Comparison of ENCODE assay signal across 8 cellular contexts in genomic region chr16:24858219-24859041, GRCh38. TPM values are rescaled to one million over a fixed set of nuclear protein-coding genes. Genes with fewer than 3 reads are reported as not detected.
DNase-seq lines count a peak whose midpoint lies in the region; ATAC-seq and TF ChIP-seq lines count a peak whose summit lies in the region.
"Had no signal": no experiment of that assay in that cellular context is flagged by ENCODE, and none has a peak within 500 bp of the region (broad histone marks: within the 10 kb centered on the region; RNA-seq: fewer than 3 reads in every experiment).

No MANE protein-coding gene starts in this region.

- no peak overlapping the region for H3K4me3 Mint-ChIP-seq in stimulated activated naive CD8-positive, alpha-beta T cell treated with anti-CD3 and anti-CD28 coated beads, Interleukin-15, amount 100 ng/mL, for 72 hours

- BruUV-seq in HCT116 (replicated peaks; lab: Mats Ljungman, UMichigan) = no TSS peak

- no peak overlapping the region for H3K27ac ChIP-seq in HCT116 (ENCODE audit: low read depth, low read length)

- TF ChIP-seq POLR2A in HCT116 (IDR thresholded peaks at IDR 0.05; ENCODE audit: borderline replicate concordance, extremely low read depth, insufficient read depth, insufficient read length) = no peak

- no peak for TF ChIP-seq RAD21 in HCT116 (IDR thresholded peaks at IDR 0.05; ENCODE audit: low read depth)

- no peaks in the 10 kb centered on the region; the same call in 1 of the 2 replicates for H4K20me1 ChIP-seq in HCT116 (ENCODE audit: insufficient read depth)

- H3K27ac Mint-ChIP-seq in stimulated activated naive CD8-positive, alpha-beta T cell treated with anti-CD3 and anti-CD28 coated beads, Interleukin-15, amount 100 ng/mL, for 72 hours = no peak overlapping the region

- no peaks in the 10 kb centered on the region for H3K27me3 ChIP-seq in HCT116 (ENCODE audit: insufficient read depth, low read length)

- H3K9me3 Mint-ChIP-seq in stimulated activated naive CD8-positive, alpha-beta T cell treated with anti-CD3 and anti-CD28 coated beads, Interleukin-15, amount 100 ng/mL, for 72 hours = peaks cover 2 to 3% of the 10 kb centered on the region in 2 donors

- H3K36me3 ChIP-seq in HCT116 (ENCODE audit: control insufficient read depth in 1 of 2, insufficient read depth in 2 of 2, low read length in 2 of 2) = no peaks in the 10 kb centered on the region

- H3K4me2 ChIP-seq in HCT116 (ENCODE audit: low read length) = no peak overlapping the region

- POLR2A ChIA-PET in HCT116 (lab: Charles Lee) = no interaction called here

- no peak overlapping the region for H3K9ac ChIP-seq in HCT116 (ENCODE audit: low read length)

- H3K9me2 ChIP-seq in HCT116 (ENCODE audit: insufficient read depth) = no peaks in the 10 kb centered on the region

- intact Hi-C loops in HCT116 (cut with micrococcal nuclease) = no loop called here

- DNase-seq in HCT116 (ENCODE audit: low read depth, low spot score) (no peak), astrocyte of the hippocampus (ENCODE audit: low read depth, low spot score) (peak; percentile 83), left lobe of liver (ENCODE audit: low spot score) (no peak), OCI-M2 (lab: John Stamatoyannopoulos, UW; ENCODE audit: unreplicated experiment) (no peak)
- DNase-seq in stimulated activated naive CD8-positive, alpha-beta T cell treated with anti-CD3 and anti-CD28 coated beads, Interleukin-15, amount 100 ng/mL, for 72 hours = peak; percentile 15 to 18

- CTCF ChIA-PET in HCT116 (lab: Charles Lee) = no interaction called here

- no peak for TF ChIP-seq CTCF in HCT116 (IDR thresholded peaks at IDR 0.05 in 2 of 3, conservative IDR thresholded peaks at IDR 0.05 in 1 of 3; ENCODE audit: borderline replicate concordance in 1 of 3, insufficient read depth in 1 of 3, low read depth in 2 of 3, low read length in 2 of 3)

- no peak overlapping the region for H3K4me3 ChIP-seq in HCT116 (replicated peaks in 1 of 2; ENCODE audit: low read depth in 1 of 2, low read length in 2 of 2)

- peaks cover 14% of the 10 kb centered on the region for H3K27me3 Mint-ChIP-seq in stimulated activated naive CD8-positive, alpha-beta T cell treated with anti-CD3 and anti-CD28 coated beads, Interleukin-15, amount 100 ng/mL, for 72 hours

- H3K4me1 ChIP-seq in HCT116 (ENCODE audit: control insufficient read depth in 1 of 2, insufficient read depth in 2 of 2, low read length in 2 of 2) = peaks cover 0 to 7% of the 10 kb centered on the region in 2 experiments; a peak in 1 of 4 replicates

- H3K4me1 Mint-ChIP-seq in stimulated activated naive CD8-positive, alpha-beta T cell treated with anti-CD3 and anti-CD28 coated beads, Interleukin-15, amount 100 ng/mL, for 72 hours = peaks cover 6% of the 10 kb centered on the region

- H3K9me3 ChIP-seq in HCT116 (ENCODE audit: control insufficient read depth in 1 of 2, insufficient read depth in 1 of 2, low read depth in 1 of 2, low read length in 2 of 2) = no peaks in the 10 kb centered on the region

- no peaks in the 10 kb centered on the region for H3K79me2 ChIP-seq in HCT116 (ENCODE audit: insufficient read depth, low read length)

- ATAC-seq in HCT116 = peak; percentile 60
- peak; percentile 80 for ATAC-seq in SK-N-SH treated with all-trans-retinoic acid at 6 μM for 48 hours
- peak; percentile 78 for ATAC-seq in left lobe of liver
- no peak for ATAC-seq in stimulated activated naive CD8-positive, alpha-beta T cell treated with anti-CD3 and anti-CD28 coated beads, Interleukin-15, amount 100 ng/mL, for 72 hours
- ATAC-seq in GM19467 (IDR thresholded peaks at IDR 0.05; ENCODE audit: unreplicated experiment) = no peak

- RAD21 ChIA-PET in HCT116 (lab: Charles Lee; ENCODE audit: low non-redundant PET in 1 of 2, low total read pairs in 2 of 2, uncharacterized antibody in 2 of 2, unreplicated experiment in 2 of 2) = no interaction called here

- H2AFZ ChIP-seq in HCT116 (ENCODE audit: low read depth, low read length, poor library complexity, severe bottlenecking) = no peak overlapping the region

TF ChIP-seq in HCT116, 20 proteins besides CTCF, POLR2A, EP300 and RAD21:
- TF ChIP-seq TCF7L2 (IDR thresholded peaks at IDR 0.05; ENCODE audit: borderline replicate concordance, extremely low read depth, insufficient read depth, insufficient read length) (no peak), REST (IDR thresholded peaks at IDR 0.05; ENCODE audit: low read depth) (peak; percentile 98), FOSL1 (IDR thresholded peaks at IDR 0.05; ENCODE audit: low read depth) (no peak), SP1 (IDR thresholded peaks at IDR 0.05; ENCODE audit: low read depth) (no peak)

TF ChIP-seq in SK-N-SH treated with all-trans-retinoic acid at 6 μM for 48 hours, 23 proteins besides CTCF, POLR2A, EP300 and RAD21:
- TF ChIP-seq ESRRG (CRISPR knock-in tag; IDR thresholded peaks at IDR 0.05) = no peak
- TF ChIP-seq TCF4 (CRISPR knock-in tag; IDR thresholded peaks at IDR 0.05; ENCODE audit: borderline replicate concordance) = no peak
- TF ChIP-seq RARB (CRISPR knock-in tag; IDR thresholded peaks at IDR 0.05) = no peak

RNA-seq across cellular contexts. Expression of gene SLC5A11, which starts 12.7 kb away (rescaled TPM):
- total RNA-seq in HCT116 (2021; ENCODE audit: unreplicated experiment) (0.47 TPM), left lobe of liver (1.1 TPM)
- polyA plus RNA-seq in HCT116 (2012) = 0.40 and 0.48 TPM in 2 replicates
- total RNA-seq: kidney epithelial cell had no signal

Comparison
In these comparisons a context has a peak if more than half of its experiments do, and no peak if none do; other contexts are left out.
1. ATAC-seq: peak in HCT116 (single experiment), SK-N-SH treated with all-trans-retinoic acid at 6 μM for 48 hours (single experiment) and left lobe of liver (single experiment); none in stimulated activated naive CD8-positive, alpha-beta T cell treated with anti-CD3 and anti-CD28 coated beads, Interleukin-15, amount 100 ng/mL, for 72 hours (single experiment) and GM19467 (single experiment).
2. DNase-seq: peak in astrocyte of the hippocampus (single experiment) and stimulated activated naive CD8-positive, alpha-beta T cell treated with anti-CD3 and anti-CD28 coated beads, Interleukin-15, amount 100 ng/mL, for 72 hours (2 of 2); none in HCT116 (single experiment), left lobe of liver (single experiment) and OCI-M2 (single experiment).